Comparison of ENCODE assay signal across 11 cellular contexts in the genomic region with DNA sequence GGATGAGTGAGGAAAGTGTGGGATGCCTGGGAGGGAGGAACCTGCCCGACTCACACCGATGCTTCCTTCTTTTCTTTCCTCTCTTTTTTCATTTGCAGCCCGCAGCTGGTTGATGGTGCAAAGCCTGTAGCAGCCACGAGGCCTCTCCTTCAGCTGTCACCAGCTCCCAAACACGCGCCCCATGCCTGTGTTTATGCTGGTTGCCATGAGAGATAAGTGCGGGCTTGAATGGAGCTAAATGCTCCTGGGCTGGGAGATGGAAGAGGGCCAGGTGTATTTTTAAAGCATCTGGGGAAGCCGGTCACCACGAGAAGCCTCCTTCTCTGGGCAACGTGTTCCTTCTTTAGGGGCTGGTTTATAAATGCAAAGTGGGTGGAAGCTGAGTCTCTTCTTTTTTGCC. TPM values are rescaled to one million over a fixed set of nuclear protein-coding genes. Genes with fewer than 3 reads are reported as not detected.
DNase-seq lines count a peak whose midpoint lies in the region; ATAC-seq and TF ChIP-seq lines count a peak whose summit lies in the region.
"Had no signal": no experiment of that assay in that cellular context is flagged by ENCODE, and none has a peak within 500 bp of the region (broad histone marks: within the 10 kb centered on the region; RNA-seq: fewer than 3 reads in every experiment).

No MANE protein-coding gene starts in this region.

- intact Hi-C loops in dorsolateral prefrontal cortex (cut with DNase I) (no loop called here), vagina (cut with DNase I) (loop anchor here (5.0 kb wide), 1 partner anchor 60 kb away; no protein-coding TSS in a partner anchor)

- H3K27me3 ChIP-seq in dorsolateral prefrontal cortex (no peaks in the 10 kb centered on the region), muscle layer of duodenum (ENCODE audit: low read depth, low read length) (no peaks in the 10 kb centered on the region), vagina (no peaks in the 10 kb centered on the region)

- H3K36me3 ChIP-seq in muscle layer of duodenum (ENCODE audit: control insufficient read depth in 1 of 2, insufficient read depth in 2 of 2, low read length in 2 of 2) (no peaks in the 10 kb centered on the region), vagina (no peaks in the 10 kb centered on the region)

- no peak for TF ChIP-seq POLR2A in vagina (IDR thresholded peaks at IDR 0.05)

- no peak for ATAC-seq in GM18861 (IDR thresholded peaks at IDR 0.05; ENCODE audit: unreplicated experiment)

- DNase-seq in D341Med (ENCODE audit: low spot score) (peak; percentile 50), NCI-H2081 (lab: John Stamatoyannopoulos, UW) (peak; percentile 83 to 94), dorsolateral prefrontal cortex (peak; percentile 24 to 86 (median 73)), GDM1 (lab: John Stamatoyannopoulos, UW) (no peak), vagina (ENCODE audit: extremely low spot score in 2 of 2) (no peak)
- DNase-seq in stimulated activated CD8-positive, alpha-beta memory T cell treated with anti-CD3 and anti-CD28 coated beads, Interleukin-4, amount 100 ng/mL, for 48 hours, result no peak
- DNase-seq: activated naive CD4-positive, alpha-beta T cell treated with anti-CD3 and anti-CD28 coated beads, Interleukin-2, amount 10 ng/mL, durations not matched to agents 7 days and 5 days had no signal

- H3K4me3 ChIP-seq in dorsolateral prefrontal cortex (peak overlapping the region in 2 of 59 donors; percentile 6 to 8), muscle layer of duodenum (ENCODE audit: low read depth in 1 of 2, low read length in 2 of 2) (no peak overlapping the region), vagina (no peak overlapping the region)

- H3K4me1 ChIP-seq in muscle layer of duodenum (ENCODE audit: control insufficient read depth in 1 of 2, insufficient read depth in 2 of 2, low read length in 2 of 2) (peaks cover 0 to 17% of the 10 kb centered on the region in 2 donors), vagina (peaks cover 5% of the 10 kb centered on the region)

- no peaks in the 10 kb centered on the region for H3K9me3 ChIP-seq in muscle layer of duodenum (ENCODE audit: control insufficient read depth in 1 of 2, low read length in 2 of 2)
- H3K9me3 ChIP-seq in vagina, result no peaks in the 10 kb centered on the region

- H3K27ac ChIP-seq in dorsolateral prefrontal cortex, result no peak overlapping the region
- peak overlapping the region; percentile 2 for H3K27ac ChIP-seq in muscle layer of duodenum (ENCODE audit: low read length)
- H3K27ac ChIP-seq in vagina, result no peak overlapping the region
- H3K27ac ChIP-seq: epithelial cell of prostate had no signal

- TF ChIP-seq CTCF in dorsolateral prefrontal cortex (IDR thresholded peaks at IDR 0.05 in 54 of 56, conservative IDR thresholded peaks at IDR 0.05 in 2 of 56; ENCODE audit: low read depth in 1 of 56, partially characterized antibody in 56 of 56) (no peak), vagina (IDR thresholded peaks at IDR 0.05) (no peak)

RNA-seq across cellular contexts. Expression of gene COLQ, which starts 9.3 kb away (rescaled TPM):
- total RNA-seq in dorsolateral prefrontal cortex (10 to 100 TPM in 109 of 120 experiments, 1 to 10 TPM in 11; 7.0 to 27.9 (median 14.3) TPM), vagina (12.8 TPM)
- total RNA-seq: NCI-H460 had no signal

Comparison
In these comparisons a context has a peak if more than half of its experiments do, and no peak if none do; other contexts are left out.
1. DNase-seq: peak in D341Med (single experiment), NCI-H2081 (2 of 2) and dorsolateral prefrontal cortex (10 of 10); none in stimulated activated CD8-positive, alpha-beta memory T cell treated with anti-CD3 and anti-CD28 coated beads, Interleukin-4, amount 100 ng/mL, for 48 hours (single experiment), GDM1 (single experiment) and vagina (0 of 2).